Comparison of ENCODE assay signal across 1 cellular context in the genomic region with DNA sequence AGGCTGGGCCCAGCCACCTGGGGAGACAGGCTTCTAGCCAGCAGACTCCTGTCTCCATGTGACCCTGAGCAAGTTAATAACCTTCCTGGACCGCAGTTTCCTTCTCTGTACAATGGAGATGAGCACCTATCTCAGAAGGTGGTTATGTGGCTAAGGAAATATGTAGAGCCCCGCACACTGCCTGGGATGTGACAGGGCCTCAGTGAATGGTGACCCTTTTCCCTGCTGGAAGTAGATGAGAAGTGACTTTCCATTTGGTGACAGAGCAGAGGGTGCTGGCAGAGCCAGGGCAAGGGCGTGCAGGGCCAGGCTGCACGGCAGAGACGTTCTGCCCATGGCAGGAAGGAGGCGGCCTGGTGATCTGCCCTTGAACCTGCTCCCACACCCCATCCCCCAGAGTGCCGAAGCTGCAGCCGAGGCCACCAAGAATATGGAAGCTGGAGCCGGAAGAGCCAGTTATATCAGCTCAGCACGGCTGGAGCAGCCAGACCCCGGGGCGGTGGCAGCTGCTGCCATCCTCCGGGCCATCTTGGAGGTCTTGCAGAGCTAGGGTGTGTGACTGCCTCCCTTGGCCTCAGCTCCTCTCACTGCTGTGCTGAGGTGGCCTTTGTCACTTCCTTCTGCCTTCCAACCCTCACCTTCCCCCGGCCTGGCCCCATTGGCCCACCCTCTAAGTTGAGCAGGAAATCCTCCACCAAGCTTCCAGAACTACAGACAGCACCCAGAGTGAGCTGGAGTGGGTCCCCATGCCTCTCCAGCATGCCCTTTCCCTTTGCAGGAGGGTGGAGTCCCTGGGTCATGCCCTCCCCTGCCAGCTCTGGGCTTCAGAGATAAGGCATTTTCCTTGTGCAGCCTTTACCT.
TF ChIP-seq lines count a peak whose summit lies in the region.

No MANE protein-coding gene starts in this region.

TF ChIP-seq in HCT116, 20 proteins besides CTCF, POLR2A, EP300 and RAD21 (continued from another document):
- TF ChIP-seq ZBTB33 (IDR thresholded peaks at IDR 0.05; ENCODE audit: extremely low read depth, insufficient replicate concordance, low read length) (no peak), CBX3 (IDR thresholded peaks at IDR 0.05; ENCODE audit: low read depth) (no peak), REST (IDR thresholded peaks at IDR 0.05; ENCODE audit: low read depth) (no peak), ZNF274 (IDR thresholded peaks at IDR 0.05; ENCODE audit: low read depth, low read length) (no peak), ELF1 (IDR thresholded peaks at IDR 0.05; ENCODE audit: borderline replicate concordance, low read depth) (no peak), CEBPB (IDR thresholded peaks at IDR 0.05; ENCODE audit: low read depth) (no peak), SIN3A (IDR thresholded peaks at IDR 0.05; ENCODE audit: low read depth) (no peak), TCF7L2 (IDR thresholded peaks at IDR 0.05; ENCODE audit: borderline replicate concordance, extremely low read depth, insufficient read depth, insufficient read length) (no peak), ZFX (IDR thresholded peaks at IDR 0.05) (no peak)
TF ChIP-seq in HCT116: peak in this region for 0.
